ENCODE assay signal across 21 cellular contexts in the genomic region with DNA sequence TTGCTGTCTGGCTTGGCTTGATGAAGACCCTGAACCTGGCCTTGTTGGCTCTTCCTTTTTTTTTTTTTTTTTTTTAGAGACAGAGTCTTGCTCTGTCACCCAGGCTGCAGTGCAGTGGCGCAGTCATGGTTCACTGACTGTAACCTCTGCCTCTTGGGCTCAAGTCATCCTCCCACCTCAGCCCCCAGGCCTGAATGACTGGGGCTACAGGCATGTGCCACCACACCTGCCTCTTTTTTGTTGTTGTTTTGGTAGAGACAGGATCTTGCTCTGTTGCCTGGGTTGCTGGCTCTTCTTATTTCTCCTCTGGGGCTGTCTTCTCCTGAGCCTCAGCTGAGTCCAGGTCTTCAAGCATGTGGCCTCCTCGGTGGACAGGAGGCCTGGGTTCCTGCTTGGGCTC. TPM values are rescaled to one million over a fixed set of nuclear protein-coding genes. Genes with fewer than 3 reads are reported as not detected.
A peak's percentile ranks its signal among the peaks of the same experiment; 100 is the strongest.
DNase-seq lines count a peak whose midpoint lies in the region; ATAC-seq and TF ChIP-seq lines count a peak whose summit lies in the region.
"Had no signal": no experiment of that assay in that cellular context is flagged by ENCODE, and none has a peak within 500 bp of the region (broad histone marks: within the 10 kb centered on the region; RNA-seq: fewer than 3 reads in every experiment).

No MANE protein-coding gene starts in this region.

- no peak overlapping the region for H4K91ac ChIP-seq in neuronal stem cell (ENCODE audit: low read depth, low read length, poor library complexity)

- no CpG with 5 or more reads among the region's 2 CpGs for WGBS in neuronal stem cell (ENCODE audit: extremely low coverage in 2 of 2, insufficient read length in 2 of 2, insufficient replicate concordance in 1 of 2), 2 donors

- H3K4me3 ChIP-seq in CD8-positive, alpha-beta memory T cell (ENCODE audit: low read length) = no peak overlapping the region
- no peak overlapping the region for H3K4me3 ChIP-seq in neuronal stem cell (ENCODE audit: low read length in 2 of 2)
- H3K4me3 ChIP-seq: GM23248 had no signal

- H2BK12ac ChIP-seq in neuronal stem cell (ENCODE audit: low read length) = no peak overlapping the region

- H2AK5ac ChIP-seq in neuronal stem cell (ENCODE audit: low read depth, low read length) = no peak overlapping the region

- H3K4me1 ChIP-seq in CD8-positive, alpha-beta memory T cell (ENCODE audit: insufficient read depth, low read length) = peaks cover 11% of the 10 kb centered on the region
- peaks cover 0 to 9% of the 10 kb centered on the region in 2 donors for H3K4me1 ChIP-seq in neuronal stem cell (ENCODE audit: control insufficient read depth in 2 of 2, insufficient read depth in 1 of 2, low read depth in 1 of 2, low read length in 2 of 2)

- peak overlapping the region; percentile 41 for H3K27ac Mint-ChIP-seq in activated naive CD8-positive, alpha-beta T cell
- no peak overlapping the region for H3K27ac Mint-ChIP-seq in activated naive CD8-positive, alpha-beta T cell treated with anti-CD3 and anti-CD28 coated beads for 36 hours
- H3K27ac Mint-ChIP-seq in CD8-positive, alpha-beta memory T cell = no peak overlapping the region
- no peak overlapping the region for H3K27ac Mint-ChIP-seq in chondrocyte (ENCODE audit: unreplicated experiment)
- H3K27ac Mint-ChIP-seq: B cell; CD4-positive, alpha-beta T cell had no signal

- H3K79me1 ChIP-seq in neuronal stem cell (ENCODE audit: low read depth, low read length) = no peaks in the 10 kb centered on the region

- no peak overlapping the region for H3K18ac ChIP-seq in neuronal stem cell (ENCODE audit: low read length)

- no peaks in the 10 kb centered on the region for H3K9me3 ChIP-seq in CD8-positive, alpha-beta memory T cell (ENCODE audit: low read length)
- H3K9me3 ChIP-seq in neuronal stem cell (replicated peaks in 1 of 2; ENCODE audit: control insufficient read depth in 2 of 2, insufficient read depth in 1 of 2, low read depth in 1 of 2, low read length in 2 of 2) = no peaks in the 10 kb centered on the region

- H3K27ac ChIP-seq in CD8-positive, alpha-beta memory T cell (ENCODE audit: low read depth, low read length) = peak overlapping the region; percentile 29
- no peak overlapping the region for H3K27ac ChIP-seq in neuronal stem cell (replicated peaks; ENCODE audit: low read length)
- H3K27ac ChIP-seq: 22Rv1, GM23248, RWPE1 had no signal

- no peaks in the 10 kb centered on the region for H3K27me3 ChIP-seq in CD8-positive, alpha-beta memory T cell (ENCODE audit: insufficient read depth, low read length, poor library complexity, severe bottlenecking)
- H3K27me3 ChIP-seq in neuronal stem cell (ENCODE audit: control insufficient read depth in 3 of 3, insufficient read depth in 3 of 3, low read depth in 1 of 3, low read length in 3 of 3) = no peaks in the 10 kb centered on the region

- no peak overlapping the region for H3K9ac ChIP-seq in neuronal stem cell (ENCODE audit: low read depth, low read length, poor library complexity)
- H3K9ac ChIP-seq: GM23248 had no signal

- H3K27me3 Mint-ChIP-seq in activated naive CD8-positive, alpha-beta T cell = no peaks in the 10 kb centered on the region
- H3K27me3 Mint-ChIP-seq in activated naive CD8-positive, alpha-beta T cell treated with anti-CD3 and anti-CD28 coated beads for 36 hours = no peaks in the 10 kb centered on the region
- peaks cover 0 to 7% of the 10 kb centered on the region in 2 donors for H3K27me3 Mint-ChIP-seq in CD8-positive, alpha-beta memory T cell
- H3K27me3 Mint-ChIP-seq in chondrocyte (ENCODE audit: low read depth) = no peaks in the 10 kb centered on the region
- H3K27me3 Mint-ChIP-seq: B cell; CD4-positive, alpha-beta T cell had no signal

- POLR2A ChIA-PET in CD8-positive, alpha-beta memory T cell (lab: Charles Lee) = no interaction called here

- no peaks in the 10 kb centered on the region for H3K36me3 ChIP-seq in CD8-positive, alpha-beta memory T cell (ENCODE audit: insufficient read depth, low read length)
- no peaks in the 10 kb centered on the region for H3K36me3 ChIP-seq in neuronal stem cell (replicated peaks in 1 of 2; ENCODE audit: control insufficient read depth in 2 of 2, insufficient read depth in 2 of 2, low read length in 2 of 2)

- DNase-seq in activated naive CD8-positive, alpha-beta T cell treated with anti-CD3 and anti-CD28 coated beads for 36 hours = no peak
- DNase-seq in CD8-positive, alpha-beta memory T cell = no peak
- peak; percentile 20 for DNase-seq in chondrocyte (ENCODE audit: low spot score)
- no peak for DNase-seq in neuronal stem cell (ENCODE audit: low spot score)
- no peak for DNase-seq in AG08395 (ENCODE audit: low spot score)
- no peak for DNase-seq in RPMI8226
- DNase-seq: CD4-positive, alpha-beta T cell; DMS153; GDM1; GM23248; NCI-H1105; NCI-H2081; NCI-H510A; NCI-H774; PC-3 had no signal

- peak overlapping the region; percentile 56 for H3K23ac ChIP-seq in neuronal stem cell (ENCODE audit: low read depth, low read length, poor library complexity)

- peaks cover 11% of the 10 kb centered on the region for H3K4me1 Mint-ChIP-seq in activated naive CD8-positive, alpha-beta T cell (ENCODE audit: low read depth)
- H3K4me1 Mint-ChIP-seq in activated naive CD8-positive, alpha-beta T cell treated with anti-CD3 and anti-CD28 coated beads for 36 hours = peaks cover 16% of the 10 kb centered on the region
- H3K4me1 Mint-ChIP-seq in CD8-positive, alpha-beta memory T cell = peaks cover 17 to 19% (median 19%) of the 10 kb centered on the region in 3 donors
- H3K4me1 Mint-ChIP-seq in chondrocyte (ENCODE audit: low read depth) = peaks cover 25% of the 10 kb centered on the region

- H2BK15ac ChIP-seq in neuronal stem cell (ENCODE audit: low read length) = no peak overlapping the region

- no peak overlapping the region for H3K14ac ChIP-seq in neuronal stem cell (ENCODE audit: low read length)

- H3K4ac ChIP-seq in neuronal stem cell (ENCODE audit: low read length) = no peak overlapping the region

- no peak overlapping the region for H4K8ac ChIP-seq in neuronal stem cell (ENCODE audit: low read depth, low read length)

- no peak for ATAC-seq in GM19035 (IDR thresholded peaks at IDR 0.05; ENCODE audit: unreplicated experiment)
- ATAC-seq: PC-3 had no signal

- H2BK5ac ChIP-seq in neuronal stem cell (ENCODE audit: low read length) = no peak overlapping the region

- no peak overlapping the region for H3K4me3 Mint-ChIP-seq in activated naive CD8-positive, alpha-beta T cell
- H3K4me3 Mint-ChIP-seq in activated naive CD8-positive, alpha-beta T cell treated with anti-CD3 and anti-CD28 coated beads for 36 hours = no peak overlapping the region
- H3K4me3 Mint-ChIP-seq in CD8-positive, alpha-beta memory T cell = no peak overlapping the region
- H3K4me3 Mint-ChIP-seq in chondrocyte (ENCODE audit: unreplicated experiment) = no peak overlapping the region
- H3K4me3 Mint-ChIP-seq: B cell; CD4-positive, alpha-beta T cell had no signal

- H2AFZ ChIP-seq in neuronal stem cell (ENCODE audit: low read length) = no peak overlapping the region
- H2AFZ ChIP-seq: GM23248 had no signal

- H3K4me2 ChIP-seq in neuronal stem cell (ENCODE audit: insufficient read depth, low read length, poor library complexity, severe bottlenecking) = no peak overlapping the region

- H3K9me3 Mint-ChIP-seq in activated naive CD8-positive, alpha-beta T cell (ENCODE audit: low read depth) = no peaks in the 10 kb centered on the region
- H3K9me3 Mint-ChIP-seq in activated naive CD8-positive, alpha-beta T cell treated with anti-CD3 and anti-CD28 coated beads for 36 hours = no peaks in the 10 kb centered on the region
- H3K9me3 Mint-ChIP-seq in CD8-positive, alpha-beta memory T cell = no peaks in the 10 kb centered on the region
- H3K9me3 Mint-ChIP-seq in chondrocyte (ENCODE audit: low read depth) = no peaks in the 10 kb centered on the region
- H3K9me3 Mint-ChIP-seq: CD4-positive, alpha-beta T cell had no signal

- no peak overlapping the region for H2BK120ac ChIP-seq in neuronal stem cell (ENCODE audit: low read depth, low read length)

- CTCF ChIA-PET in CD8-positive, alpha-beta memory T cell (lab: Charles Lee) = interaction anchor here (1.8 to 5.0 kb wide), 5 partner anchors 8 to 202 kb away, joined by 4 to 81 read pairs (median 13); no protein-coding TSS in a partner anchor

- no peak for TF ChIP-seq CTCF in chondrocyte (IDR thresholded peaks at IDR 0.05)

- no peaks in the 10 kb centered on the region for H3K36me3 Mint-ChIP-seq in activated naive CD8-positive, alpha-beta T cell
- H3K36me3 Mint-ChIP-seq in activated naive CD8-positive, alpha-beta T cell treated with anti-CD3 and anti-CD28 coated beads for 36 hours = no peaks in the 10 kb centered on the region
- H3K36me3 Mint-ChIP-seq in CD8-positive, alpha-beta memory T cell = no peaks in the 10 kb centered on the region
- no peaks in the 10 kb centered on the region for H3K36me3 Mint-ChIP-seq in chondrocyte (ENCODE audit: low read depth)

RNA-seq across cellular contexts. Expression of a gene that starts 44.7 kb away (rescaled TPM):
- total RNA-seq in activated naive CD8-positive, alpha-beta T cell treated with anti-CD3 and anti-CD28 coated beads for 36 hours = 10 to 100 TPM; 44.7 to 46.9 TPM
- 10 to 100 TPM; 94.8 to 95.7 TPM for total RNA-seq in CD8-positive, alpha-beta memory T cell
- 762 TPM for polyA plus RNA-seq in CD8-positive, alpha-beta memory T cell
- total RNA-seq in chondrocyte = not detected in 3 replicates
- polyA plus RNA-seq in neuronal stem cell (2013, experiment 1 of 2) = not detected
- not detected for polyA plus RNA-seq in neuronal stem cell (2013, experiment 2 of 2)
- total RNA-seq: Daoy, GM23248, PC-3 had no signal
- polyA plus RNA-seq: GM23248 had no signal

Comparison
In these comparisons a context has a peak if more than half of its experiments do, and no peak if none do; other contexts are left out.
1. RNA of a gene that starts 44.7 kb away (total RNA-seq): 94.8 to 95.7 TPM in CD8-positive, alpha-beta memory T cell and 44.7 to 46.9 TPM in activated naive CD8-positive, alpha-beta T cell treated with anti-CD3 and anti-CD28 coated beads for 36 hours; not detected in chondrocyte; every median in the first group is over 10 times any median in the second.